ENCODE assay signal across 18 cellular contexts in genomic region chr16:86640265-86640843, GRCh38.
DNase-seq lines count a peak whose midpoint lies in the region; ATAC-seq, FAIRE-seq and TF ChIP-seq lines count a peak whose summit lies in the region.
"Had no signal": no experiment of that assay in that cellular context is flagged by ENCODE, and none has a peak within 500 bp of the region (broad histone marks: within the 10 kb centered on the region; RNA-seq: fewer than 3 reads in every experiment).

No MANE protein-coding gene starts in this region.

- ATAC-seq in heart left ventricle, result peak in 3 of 4 donors; percentile 28 to 48 (median 36)
- no peak for ATAC-seq in K562
- ATAC-seq: HepG2 had no signal

- no peaks in the 10 kb centered on the region for H3K9me3 Mint-ChIP-seq in nephron progenitor cell
- H3K9me3 Mint-ChIP-seq: CD4-positive, alpha-beta T cell had no signal

- H3K4me2 ChIP-seq in K562 (ENCODE audit: insufficient read depth, low read length), result no peak overlapping the region

- no peak for TF ChIP-seq POLR2A in heart left ventricle (IDR thresholded peaks at IDR 0.05)
- no peak for TF ChIP-seq POLR2A in K562 (conservative IDR thresholded peaks at IDR 0.05)

- POLR2A ChIA-PET in K562 (lab: Yijun Ruan, JAX), result interaction anchor here (0.7 to 1.0 kb wide), 2 partner anchors 9 to 10 kb away, joined by 3 read pairs; no protein-coding TSS in a partner anchor

- no peaks in the 10 kb centered on the region for H3K9me1 ChIP-seq in K562 (ENCODE audit: control insufficient read depth, insufficient read depth, low read length)

- H3K9me3 ChIP-seq in heart left ventricle (no peaks in the 10 kb centered on the region), K562 (replicated peaks; ENCODE audit: control insufficient read depth, insufficient read depth, low read depth, low read length) (peaks cover 2% of the 10 kb centered on the region)
- H3K9me3 ChIP-seq: Caco-2 had no signal

- H3K36me3 ChIP-seq in heart left ventricle (no peaks in the 10 kb centered on the region), K562 (ENCODE audit: control insufficient read depth, insufficient read depth, low read length) (no peaks in the 10 kb centered on the region)
- H3K36me3 ChIP-seq: HAP-1 had no signal

- H3K9ac ChIP-seq in K562 (ENCODE audit: insufficient read depth in 1 of 2, low read depth in 2 of 2, low read length in 2 of 2), result no peak overlapping the region
- H3K9ac ChIP-seq: GM23248 had no signal

- peaks cover 0 to 6% (median 0%) of the 10 kb centered on the region in 12 donors for H3K4me1 ChIP-seq in heart left ventricle
- H3K4me1 ChIP-seq in K562 (replicated peaks in 1 of 2; ENCODE audit: control insufficient read depth in 2 of 2, insufficient read depth in 2 of 2, low read length in 2 of 2), result no peaks in the 10 kb centered on the region
- H3K4me1 ChIP-seq: Caco-2, HAP-1 had no signal

- FAIRE-seq in K562 (lab: Jason Lieb, UNC), result no peak
- no peak for FAIRE-seq in GM19239 (lab: Jason Lieb, UNC)
- FAIRE-seq: D721Med, GM12892, HepG2 had no signal

- no peaks in the 10 kb centered on the region for H3K79me2 ChIP-seq in K562 (ENCODE audit: control insufficient read depth, insufficient read depth, low read length)

- H3K4me1 Mint-ChIP-seq in nephron progenitor cell, result peaks cover 38% of the 10 kb centered on the region
- H3K4me1 Mint-ChIP-seq: B cell, IgD-negative memory B cell had no signal

- WGBS in heart left ventricle, 4 donors, result 70 to 87% (median 72%) methylated on average over 4 to 13 of the region's 13 CpGs
- WGBS in K562 (ENCODE audit: insufficient coverage, low coverage, missing lambda C conversion rate), result 1% methylated on average over 13 of the region's 13 CpGs

- H3K4me3 Mint-ChIP-seq in nephron progenitor cell, result no peak overlapping the region
- H3K4me3 Mint-ChIP-seq: B cell; CD4-positive, alpha-beta T cell had no signal

- intact Hi-C loops in heart left ventricle (cut with DNase I), result no loop called here
- intact Hi-C loops in cardiac septum (cut with DNase I), result no loop called here
- intact Hi-C loops in K562 (cut with micrococcal nuclease), result no loop called here
- intact Hi-C loops in posterior cingulate gyrus (cut with DNase I), result no loop called here

- CTCF ChIA-PET in K562 (lab: Yijun Ruan, JAX; ENCODE audit: low intra/inter-chr PET ratio), result no interaction called here

- H3K36me3 Mint-ChIP-seq in nephron progenitor cell (ENCODE audit: low read depth), result no peaks in the 10 kb centered on the region
- H3K36me3 Mint-ChIP-seq: IgD-negative memory B cell had no signal

- H3K27me3 ChIP-seq in heart left ventricle (peaks cover 0 to 6% (median 0%) of the 10 kb centered on the region in 9 donors), K562 (ENCODE audit: control insufficient read depth in 2 of 2, insufficient read depth in 2 of 2, low read length in 2 of 2) (peaks cover 9 to 59% of the 10 kb centered on the region in 2 experiments)

- BruUV-seq in K562 (replicated peaks; lab: Mats Ljungman, UMichigan), result no TSS peak

- no peaks in the 10 kb centered on the region for H4K20me1 ChIP-seq in K562 (replicated peaks; ENCODE audit: control insufficient read depth, insufficient read depth, low read length)

- no peak overlapping the region for H3K27ac Mint-ChIP-seq in nephron progenitor cell
- H3K27ac Mint-ChIP-seq: B cell; CD4-positive, alpha-beta T cell; IgD-negative memory B cell had no signal

- no peak overlapping the region for H2AFZ ChIP-seq in K562 (ENCODE audit: low read depth, low read length)
- H2AFZ ChIP-seq: GM23248 had no signal

- H3K27me3 Mint-ChIP-seq in nephron progenitor cell (ENCODE audit: low read depth, poor library complexity), result peaks cover 13% of the 10 kb centered on the region

- peak overlapping the region in 3 of 12 donors; percentile 28 to 45 (median 34) for H3K27ac ChIP-seq in heart left ventricle
- no peak overlapping the region for H3K27ac ChIP-seq in K562 (ENCODE audit: extremely low read depth, low read depth, low read length)
- H3K27ac ChIP-seq: C4-2B, GM23248 had no signal

- in situ Hi-C loops in K562 (cut with MboI), result no loop called here

- DNase-seq in heart left ventricle (peak in 2 of 5 donors; percentile 42 to 60), cardiac septum (ENCODE audit: low spot score) (no peak), K562 (ENCODE audit: extremely low read depth in 1 of 4, low spot score in 3 of 4) (no peak), nephron progenitor cell (peak; percentile 36), GM19239 (ENCODE audit: insufficient read length, low spot score) (no peak), posterior cingulate gyrus (no peak)
- no peak for DNase-seq in activated CD4-positive, alpha-beta T cell treated with anti-CD3 and anti-CD28 coated beads for 48 hours
- DNase-seq: Caco-2; CD4-positive, alpha-beta T cell; GDM1; GM23248 had no signal

- H3K4me3 ChIP-seq in heart left ventricle (no peak overlapping the region), K562 (no peak overlapping the region)
- H3K4me3 ChIP-seq: GM23248, HAP-1 had no signal

- TF ChIP-seq CTCF in heart left ventricle (IDR thresholded peaks at IDR 0.05), result no peak
- TF ChIP-seq CTCF in K562 (IDR thresholded peaks at IDR 0.05 in 2 of 3, conservative IDR thresholded peaks at IDR 0.05 in 1 of 3; ENCODE audit: insufficient read depth in 2 of 3, low read depth in 1 of 3, low read length in 3 of 3), result no peak
- TF ChIP-seq CTCF in nephron progenitor cell (IDR thresholded peaks at IDR 0.05), result no peak

- TF ChIP-seq EP300 in K562 (IDR thresholded peaks at IDR 0.05; ENCODE audit: low read length), result no peak

- TF ChIP-seq RAD21 in K562 (CRISPR knock-in tag; conservative IDR thresholded peaks at IDR 0.05 in 1 of 2, IDR thresholded peaks at IDR 0.05 in 1 of 2), result no peak

TF ChIP-seq in K562, 482 proteins besides CTCF, POLR2A, EP300 and RAD21:
- TF ChIP-seq MEIS2 (IDR thresholded peaks at IDR 0.05; ENCODE audit: partially characterized antibody) (peak; percentile 75), FOXA1 (IDR thresholded peaks at IDR 0.05; ENCODE audit: borderline replicate concordance) (no peak), PKNOX1 (IDR thresholded peaks at IDR 0.05) (peak; percentile 65), ETS1 (conservative IDR thresholded peaks at IDR 0.05; ENCODE audit: control insufficient read depth, low read depth, low read length) (no peak), PBX2 (CRISPR knock-in tag; IDR thresholded peaks at IDR 0.05; ENCODE audit: low read depth) (0 out of 2 replicates have a peak, but pooled peaks have one; percentile 12), PBX2 (tag; conservative IDR thresholded peaks at IDR 0.05; ENCODE audit: low read depth) (peak; percentile 64), MCM3 (IDR thresholded peaks at IDR 0.05) (no peak), EZH2 (IDR thresholded peaks at IDR 0.05; ENCODE audit: borderline replicate concordance, low read depth, low read length) (no peak)
